In the genomic region with DNA sequence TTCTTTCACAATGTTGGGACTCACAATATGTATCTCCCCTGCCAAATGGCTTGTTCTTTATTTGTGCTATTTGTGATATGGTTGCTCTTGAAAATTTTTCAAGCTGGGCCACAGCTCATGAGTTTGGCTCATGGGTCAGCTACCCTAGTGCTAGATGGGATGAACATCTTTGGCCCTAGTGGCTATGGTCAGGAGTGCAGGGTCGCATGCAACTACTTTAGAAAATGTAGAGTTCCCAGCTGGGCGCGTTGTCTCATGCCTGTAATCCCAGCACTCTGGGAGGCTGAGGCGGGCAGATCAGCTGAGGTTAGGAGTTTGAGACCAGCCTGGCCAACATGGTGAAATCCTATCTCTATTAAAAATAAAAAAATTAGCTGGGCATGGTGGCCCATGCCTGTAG, we compare ENCODE assay signal across 19 cellular contexts. TPM values are rescaled to one million over a fixed set of nuclear protein-coding genes. Genes with fewer than 3 reads are reported as not detected.
DNase-seq lines count a peak whose midpoint lies in the region; ATAC-seq and TF ChIP-seq lines count a peak whose summit lies in the region.
"Had no signal": no experiment of that assay in that cellular context is flagged by ENCODE, and none has a peak within 500 bp of the region (broad histone marks: within the 10 kb centered on the region; RNA-seq: fewer than 3 reads in every experiment).

No MANE protein-coding gene starts in this region.

- H3K4me1 ChIP-seq in right cardiac atrium (ENCODE audit: control insufficient read depth, insufficient read depth, low read length) (no peaks in the 10 kb centered on the region), vagina (no peaks in the 10 kb centered on the region)
- no peaks in the 10 kb centered on the region for H3K4me1 ChIP-seq in effector memory CD4-positive, alpha-beta T cell (ENCODE audit: control insufficient read depth, insufficient read depth, low read length, poor library complexity, severe bottlenecking)
- H3K4me1 ChIP-seq: A549 had no signal

- 95% methylated on average over 4 of the region's 4 CpGs for WGBS in right cardiac atrium

- DNase-seq in right cardiac atrium (no peak), Right ventricle myocardium inferior (ENCODE audit: missing footprints) (no peak), WERI-Rb-1 (peak; percentile 10), fibroblast of villous mesenchyme (ENCODE audit: low read depth) (no peak), vagina (ENCODE audit: extremely low spot score in 2 of 2) (no peak), NCI-H2196 treated with DMSO at 0.1 percent for 48 hours (lab: John Stamatoyannopoulos, UW; ENCODE audit: unreplicated experiment) (no peak)
- no peak for DNase-seq in activated CD4-positive, alpha-beta T cell treated with anti-CD3 and anti-CD28 coated beads for 48 hours
- DNase-seq in effector memory CD4-positive, alpha-beta T cell, result no peak
- DNase-seq: activated B cell treated with CpG ODN at 0.5 μM for 24 hours; activated CD8-positive, alpha-beta T cell treated with anti-CD3 and anti-CD28 coated beads for 36 hours; activated naive CD4-positive, alpha-beta T cell treated with anti-CD3 and anti-CD28 coated beads for 36 hours; activated T-cell treated with anti-CD3 and anti-CD28 coated beads, Interleukin-2, amount 50 U/mL, for 24 hours; Kasumi-1; SJCRH30; stimulated activated CD4-positive, alpha-beta T cell treated with anti-CD3 and anti-CD28 coated beads, Interleukin-1b, Interleukin-23, amount 100 ng/mL, for 48 hours; stimulated activated naive CD8-positive, alpha-beta T cell treated with anti-CD3 and anti-CD28 coated beads, Interleukin-15, Interleukin-2, amounts not matched to agents 100 U/mL and 50 U/mL, for 24 hours; T-helper 2 cell had no signal

- H3K9me3 ChIP-seq in right cardiac atrium (ENCODE audit: control insufficient read depth, low read length) (no peaks in the 10 kb centered on the region), WERI-Rb-1 (ENCODE audit: severe bottlenecking) (no peaks in the 10 kb centered on the region), vagina (no peaks in the 10 kb centered on the region)
- H3K9me3 ChIP-seq in effector memory CD4-positive, alpha-beta T cell (ENCODE audit: control insufficient read depth, low read length), result no peaks in the 10 kb centered on the region
- H3K9me3 ChIP-seq: A549, SJCRH30 had no signal

- intact Hi-C loops in right cardiac atrium (cut with DNase I) (no loop called here), Right ventricle myocardium inferior (cut with DNase I) (no loop called here), vagina (cut with DNase I) (no loop called here)

- ATAC-seq in right cardiac atrium (peak in 1 of 2 donors; percentile 42), Right ventricle myocardium inferior (no peak)
- ATAC-seq: activated CD8-positive, alpha-beta T cell treated with anti-CD3 and anti-CD28 coated beads for 36 hours; stimulated activated naive CD8-positive, alpha-beta T cell treated with anti-CD3 and anti-CD28 coated beads, Interleukin-15, Interleukin-2, amounts not matched to agents 100 U/mL and 50 U/mL, for 24 hours had no signal

- H3K4me3 ChIP-seq in right cardiac atrium (ENCODE audit: low read length) (no peak overlapping the region), WERI-Rb-1 (ENCODE audit: low read depth, low read length) (no peak overlapping the region), fibroblast of villous mesenchyme (ENCODE audit: low read depth, low read length) (no peak overlapping the region), vagina (no peak overlapping the region)
- no peak overlapping the region for H3K4me3 ChIP-seq in effector memory CD4-positive, alpha-beta T cell (ENCODE audit: insufficient read depth, low read depth, low read length, poor library complexity, severe bottlenecking)
- H3K4me3 ChIP-seq: A549, SJCRH30 had no signal

- TF ChIP-seq CTCF in WERI-Rb-1 (IDR thresholded peaks at IDR 0.05; ENCODE audit: low read depth, low read length), result 0 out of 2 replicates have a peak, but pooled peaks have one; percentile 8
- peak; percentile 15 for TF ChIP-seq CTCF in fibroblast of villous mesenchyme (IDR thresholded peaks at IDR 0.05; ENCODE audit: insufficient read depth, low read depth, low read length)
- TF ChIP-seq CTCF in vagina (IDR thresholded peaks at IDR 0.05), result no peak

- TF ChIP-seq POLR2A in vagina (IDR thresholded peaks at IDR 0.05), result no peak

- H3K27ac ChIP-seq in right cardiac atrium (ENCODE audit: low read length) (peak overlapping the region; percentile 3), WERI-Rb-1 (no peak overlapping the region), vagina (peak overlapping the region; percentile 68)
- H3K27ac ChIP-seq in effector memory CD4-positive, alpha-beta T cell (ENCODE audit: insufficient read depth, low read length, poor library complexity, severe bottlenecking), result no peak overlapping the region
- H3K27ac ChIP-seq: A549, C4-2B, SJCRH30 had no signal

- H3K36me3 ChIP-seq in WERI-Rb-1 (no peaks in the 10 kb centered on the region), vagina (no peaks in the 10 kb centered on the region)
- no peaks in the 10 kb centered on the region for H3K36me3 ChIP-seq in effector memory CD4-positive, alpha-beta T cell (ENCODE audit: control insufficient read depth, insufficient read depth, low read length)
- H3K36me3 ChIP-seq: SJCRH30 had no signal

- H3K27me3 ChIP-seq in right cardiac atrium (ENCODE audit: control insufficient read depth, insufficient read depth) (no peaks in the 10 kb centered on the region), WERI-Rb-1 (ENCODE audit: insufficient read depth, low read depth, severe bottlenecking) (no peaks in the 10 kb centered on the region), vagina (no peaks in the 10 kb centered on the region)
- H3K27me3 ChIP-seq in effector memory CD4-positive, alpha-beta T cell (replicated peaks; ENCODE audit: control insufficient read depth, insufficient read depth, low read length, poor library complexity, severe bottlenecking), result no peaks in the 10 kb centered on the region
- H3K27me3 ChIP-seq: SJCRH30 had no signal

RNA-seq across cellular contexts. Expression of a gene that starts 55.8 kb away (rescaled TPM):
- total RNA-seq in right cardiac atrium, result 10 to 100 TPM; 51.3 to 57.8 (median 56.1) TPM
- polyA plus RNA-seq in right cardiac atrium, result 48.2 TPM
- total RNA-seq in Right ventricle myocardium inferior, result 42.6 TPM
- 71.7 and 637 TPM in 2 replicates for total RNA-seq in fibroblast of villous mesenchyme
- total RNA-seq in vagina, result 204 TPM

Comparison
In these comparisons a context has a peak if more than half of its experiments do, and no peak if none do; other contexts are left out.
1. H3K27ac ChIP-seq: peak in right cardiac atrium (single experiment) and vagina (single experiment); none in WERI-Rb-1 (single experiment) and effector memory CD4-positive, alpha-beta T cell (single experiment).
2. CTCF ChIP-seq: peak in WERI-Rb-1 (single experiment) and fibroblast of villous mesenchyme (single experiment); none in vagina (0 of 3).